In genomic region chr15:52139599-52140462, GRCh38 we compare ENCODE assay signal across 1 cellular context.
TF ChIP-seq lines count a peak whose summit lies in the region.

No MANE protein-coding gene starts in this region.

TF ChIP-seq in K562, 482 proteins besides CTCF, POLR2A, EP300 and RAD21 (continued from another document and continues in another):
- no peak for TF ChIP-seq ZNF449 (CRISPR knock-in tag; IDR thresholded peaks at IDR 0.05)
- TF ChIP-seq SMARCE1 (IDR thresholded peaks at IDR 0.05), result 0 out of 2 replicates have a peak, but pooled peaks have one; percentile 22
- no peak for TF ChIP-seq SMARCC2 (IDR thresholded peaks at IDR 0.05; ENCODE audit: low read depth)
- peak in 1 of 2 experiments; percentile 61; a peak in 1 of 4 replicates for TF ChIP-seq ARNT (IDR thresholded peaks at IDR 0.05)
- TF ChIP-seq THRB (CRISPR knock-in tag; conservative IDR thresholded peaks at IDR 0.05), result no peak
- TF ChIP-seq TEAD2 (tag; IDR thresholded peaks at IDR 0.05), result no peak
- TF ChIP-seq SNIP1 (IDR thresholded peaks at IDR 0.05; ENCODE audit: low read depth), result no peak
- no peak for TF ChIP-seq MYNN (IDR thresholded peaks at IDR 0.05)
- TF ChIP-seq MYNN (CRISPR knock-in tag; IDR thresholded peaks at IDR 0.05), result no peak
- no peak for TF ChIP-seq ZNF274 (IDR thresholded peaks at IDR 0.05; ENCODE audit: borderline replicate concordance, low read depth, low read length)
- TF ChIP-seq ZKSCAN8 (CRISPR knock-in tag; IDR thresholded peaks at IDR 0.05), result peak; percentile 100
- 0 out of 2 replicates have a peak, but pooled peaks have one; percentile 44 for TF ChIP-seq FOXJ2 (tag; IDR thresholded peaks at IDR 0.05)
- TF ChIP-seq ZNF232 (CRISPR knock-in tag; IDR thresholded peaks at IDR 0.05), result no peak
- TF ChIP-seq NFATC3 (IDR thresholded peaks at IDR 0.05), result no peak
- peak; percentile 27; the same call in 1 of the 2 replicates for TF ChIP-seq SPI1 (IDR thresholded peaks at IDR 0.05; ENCODE audit: borderline replicate concordance, low read depth, low read length)
- TF ChIP-seq ELK1 (CRISPR knock-in tag; IDR thresholded peaks at IDR 0.05), result no peak
- TF ChIP-seq TCF7 (IDR thresholded peaks at IDR 0.05; ENCODE audit: borderline replicate concordance), result no peak
- no peak for TF ChIP-seq HMGN3 (IDR thresholded peaks at IDR 0.05; ENCODE audit: borderline replicate concordance, extremely low read depth, insufficient read length, low read depth, low read length)
- TF ChIP-seq ZNF609 (CRISPR knock-in tag; IDR thresholded peaks at IDR 0.05; ENCODE audit: borderline replicate concordance), result no peak
- no peak for TF ChIP-seq MCM2 (IDR thresholded peaks at IDR 0.05; ENCODE audit: low read depth)
- TF ChIP-seq TCF7L2 (IDR thresholded peaks at IDR 0.05; ENCODE audit: low read depth, low read length), result no peak
- TF ChIP-seq SMC3 (conservative IDR thresholded peaks at IDR 0.05; ENCODE audit: insufficient read depth, low read depth, low read length), result peak; percentile 72
- no peak for TF ChIP-seq ZNF76 (CRISPR knock-in tag; IDR thresholded peaks at IDR 0.05; ENCODE audit: borderline replicate concordance)
- TF ChIP-seq ATF3 (IDR thresholded peaks at IDR 0.05), result no peak
- no peak for TF ChIP-seq ATF3 (CRISPR knock-in tag; conservative IDR thresholded peaks at IDR 0.05)
- TF ChIP-seq CBFB (CRISPR knock-in tag; IDR thresholded peaks at IDR 0.05), result no peak
- TF ChIP-seq SAP30 (IDR thresholded peaks at IDR 0.05; ENCODE audit: borderline replicate concordance, insufficient read depth, low read depth, low read length, poor library complexity, severe bottlenecking), result no peak
- no peak for TF ChIP-seq ZBED1 (IDR thresholded peaks at IDR 0.05)
- no peak for TF ChIP-seq KDM5B (IDR thresholded peaks at IDR 0.05; ENCODE audit: insufficient replicate concordance, low read depth, low read length)
- TF ChIP-seq ZZZ3 (IDR thresholded peaks at IDR 0.05), result no peak
- TF ChIP-seq DMBX1 (CRISPR knock-in tag; IDR thresholded peaks at IDR 0.05; ENCODE audit: borderline replicate concordance), result no peak
- no peak for TF ChIP-seq SIN3A (IDR thresholded peaks at IDR 0.05; ENCODE audit: borderline replicate concordance in 2 of 2, control insufficient read depth in 1 of 2, low read depth in 2 of 2, low read length in 2 of 2)
- TF ChIP-seq ZNF644 (tag; IDR thresholded peaks at IDR 0.05; ENCODE audit: low read depth), result no peak
- TF ChIP-seq POLR2H (tag; IDR thresholded peaks at IDR 0.05; ENCODE audit: low read depth), result no peak
- no peak for TF ChIP-seq NFXL1 (CRISPR knock-in tag; IDR thresholded peaks at IDR 0.05)
- TF ChIP-seq BHLHE40 (IDR thresholded peaks at IDR 0.05; ENCODE audit: low read length), result no peak
- TF ChIP-seq HNRNPH1 (optimal IDR thresholded peaks at IDR 0.05; ENCODE audit: low read depth, low read length), result no peak
- TF ChIP-seq OTX1 (CRISPR knock-in tag; IDR thresholded peaks at IDR 0.05), result 0 out of 2 replicates have a peak, but pooled peaks have one; percentile 7
- TF ChIP-seq STAG1 (CRISPR knock-in tag; IDR thresholded peaks at IDR 0.05; ENCODE audit: borderline replicate concordance), result no peak; the same call in 1 of the 2 replicates
- no peak for TF ChIP-seq ZNF146 (CRISPR knock-in tag; IDR thresholded peaks at IDR 0.05; ENCODE audit: unreplicated experiment)
- no peak for TF ChIP-seq ZC3H8 (IDR thresholded peaks at IDR 0.05)
- no peak for TF ChIP-seq WHSC1 (IDR thresholded peaks at IDR 0.05; ENCODE audit: low read length)
- TF ChIP-seq ETV6 (IDR thresholded peaks at IDR 0.05; ENCODE audit: borderline replicate concordance in 1 of 2, low read depth in 2 of 2, low read length in 1 of 2), result no peak
- no peak for TF ChIP-seq ETV6 (CRISPR knock-in tag; IDR thresholded peaks at IDR 0.05; ENCODE audit: borderline replicate concordance)
- no peak for TF ChIP-seq ELK3 (CRISPR knock-in tag; IDR thresholded peaks at IDR 0.05)
- TF ChIP-seq NCOR1 (IDR thresholded peaks at IDR 0.05), result no peak
- TF ChIP-seq NR2C2 (CRISPR knock-in tag; IDR thresholded peaks at IDR 0.05), result no peak
- TF ChIP-seq NR2C2 (tag; IDR thresholded peaks at IDR 0.05), result no peak
- no peak for TF ChIP-seq ZBTB11 (CRISPR knock-in tag; IDR thresholded peaks at IDR 0.05)
- TF ChIP-seq ZNF785 (CRISPR knock-in tag; IDR thresholded peaks at IDR 0.05), result no peak
- no peak for TF ChIP-seq HNRNPL (IDR thresholded peaks at IDR 0.05; ENCODE audit: low read depth, low read length)
- no peak for TF ChIP-seq SUPT5H (IDR thresholded peaks at IDR 0.05)
- TF ChIP-seq CEBPB (tag; IDR thresholded peaks at IDR 0.05), result no peak
- no peak for TF ChIP-seq USF1 (CRISPR knock-in tag; IDR thresholded peaks at IDR 0.05)
- TF ChIP-seq ZNF589 (CRISPR knock-in tag; IDR thresholded peaks at IDR 0.05; ENCODE audit: low read depth), result peak; percentile 55; the same call in 1 of the 2 replicates
- no peak for TF ChIP-seq ATF6 (CRISPR knock-in tag; IDR thresholded peaks at IDR 0.05)
- no peak for TF ChIP-seq PTBP1 (IDR thresholded peaks at IDR 0.05; ENCODE audit: low read depth, low read length)
- no peak for TF ChIP-seq FOS (IDR thresholded peaks at IDR 0.05; ENCODE audit: extremely low read depth, insufficient read length)
